ENCODE assay signal across 1 cellular context in genomic region chr7:149072438-149072775, GRCh38.
TF ChIP-seq lines count a peak whose summit lies in the region.

No MANE protein-coding gene starts in this region.

TF ChIP-seq in WTC11, 78 proteins besides CTCF, POLR2A, EP300 and RAD21:
- TF ChIP-seq ZBTB43 (CRISPR knock-in tag; IDR thresholded peaks at IDR 0.05) = no peak
- TF ChIP-seq OVOL2 (CRISPR knock-in tag; IDR thresholded peaks at IDR 0.05; ENCODE audit: borderline replicate concordance) = no peak
- no peak for TF ChIP-seq PRDM15 (CRISPR knock-in tag; IDR thresholded peaks at IDR 0.05)
- TF ChIP-seq PRRX2 (CRISPR knock-in tag; IDR thresholded peaks at IDR 0.05) = no peak
- no peak for TF ChIP-seq HMGA2 (CRISPR knock-in tag; IDR thresholded peaks at IDR 0.05)
- TF ChIP-seq MAX (CRISPR knock-in tag; IDR thresholded peaks at IDR 0.05) = no peak
- no peak for TF ChIP-seq ZNF317 (CRISPR knock-in tag; IDR thresholded peaks at IDR 0.05; ENCODE audit: borderline replicate concordance, low read depth)
TF ChIP-seq in WTC11: peak in this region for 0.
